8 cellular contexts compared by ENCODE assay signal in genomic region chr6:162856885-162857284, GRCh38.
DNase-seq lines count a peak whose midpoint lies in the region; ATAC-seq and TF ChIP-seq lines count a peak whose summit lies in the region.

No MANE protein-coding gene starts in this region.

- TF ChIP-seq POLR2A in adrenal gland (IDR thresholded peaks at IDR 0.05): peak in 1 of 2 donors; percentile 46

- H3K36me3 ChIP-seq in adrenal gland (replicated peaks in 1 of 2) (no peaks in the 10 kb centered on the region), psoas muscle (ENCODE audit: insufficient read depth in 1 of 2, low read depth in 1 of 2) (no peaks in the 10 kb centered on the region)

- intact Hi-C loops in adrenal gland (cut with DNase I): loop anchor here in 1 of 2 donors (5.0 to 10.0 kb wide), 2 partner anchors 325 to 1098 kb away; no protein-coding TSS in a partner anchor
- intact Hi-C loops in left cardiac atrium (cut with DNase I): loop anchor here in 1 of 2 donors (10.0 kb wide), 2 partner anchors 318 to 558 kb away; partner anchors contain the start of gene QKI
- intact Hi-C loops in psoas muscle (cut with DNase I): loop anchor here in 1 of 2 donors (5.0 kb wide), 1 partner anchor 555 kb away; the partner anchor contains the start of gene QKI

- peak; percentile 57 for DNase-seq in DMS153 (lab: John Stamatoyannopoulos, UW)
- DNase-seq in NCI-H1417 treated with DMSO at 0.1 percent for 48 hours (lab: John Stamatoyannopoulos, UW): peak; percentile 63
- peak; percentile 62 to 80 (median 74) for DNase-seq in adrenal gland
- no peak for DNase-seq in left cardiac atrium
- no peak for DNase-seq in psoas muscle
- no peak for DNase-seq in T-helper 2 cell

- H3K27ac ChIP-seq in adrenal gland (peak overlapping the region in 3 of 5 donors; percentile 9 to 45 (median 27)), psoas muscle (peak overlapping the region; percentile 72)

- H3K4me1 ChIP-seq in adrenal gland (replicated peaks in 1 of 2): peaks cover 0 to 3% of the 10 kb centered on the region in 2 donors
- no peaks in the 10 kb centered on the region for H3K4me1 ChIP-seq in psoas muscle

- ATAC-seq in left cardiac atrium (peak; percentile 90 to 94), psoas muscle (peak; percentile 80 to 95 (median 92)), GM18909 (IDR thresholded peaks at IDR 0.05; ENCODE audit: poor library complexity, unreplicated experiment) (no peak), GM21717 (IDR thresholded peaks at IDR 0.05; ENCODE audit: unreplicated experiment) (no peak)

- peak overlapping the region in 2 of 4 donors; percentile 14 to 38 for H3K4me3 ChIP-seq in adrenal gland
- peak overlapping the region; percentile 61 for H3K4me3 ChIP-seq in psoas muscle

- H3K9me3 ChIP-seq in adrenal gland (replicated peaks in 1 of 3) (no peaks in the 10 kb centered on the region), psoas muscle (no peaks in the 10 kb centered on the region)

- WGBS in adrenal gland, 4 donors: 5 to 11% (median 9%) methylated on average over 7 of the region's 7 CpGs
- WGBS in psoas muscle, 3 donors: 2 to 11% (median 7%) methylated on average over 7 of the region's 7 CpGs

- H3K27me3 ChIP-seq in adrenal gland (no peaks in the 10 kb centered on the region), psoas muscle (ENCODE audit: insufficient read depth in 3 of 3, low read length in 2 of 3) (no peaks in the 10 kb centered on the region)

- peak; percentile 55 to 74 (median 68) for TF ChIP-seq CTCF in adrenal gland (IDR thresholded peaks at IDR 0.05)
- peak; percentile 52 for TF ChIP-seq CTCF in psoas muscle (IDR thresholded peaks at IDR 0.05)

Comparison
In these comparisons a context has a peak if more than half of its experiments do, and no peak if none do; other contexts are left out.
1. DNase-seq: peak in DMS153 (single experiment), NCI-H1417 treated with DMSO at 0.1 percent for 48 hours (single experiment) and adrenal gland (7 of 7); none in left cardiac atrium (single experiment), psoas muscle (0 of 2) and T-helper 2 cell (0 of 5).
2. ATAC-seq: peak in left cardiac atrium (2 of 2) and psoas muscle (4 of 4); none in GM18909 (single experiment) and GM21717 (single experiment).